Comparison of ENCODE assay signal across 13 cellular contexts in genomic region chr10:61834519-61834918, GRCh38.
DNase-seq lines count a peak whose midpoint lies in the region; ATAC-seq, FAIRE-seq and TF ChIP-seq lines count a peak whose summit lies in the region.
"Had no signal": no experiment of that assay in that cellular context is flagged by ENCODE, and none has a peak within 500 bp of the region (broad histone marks: within the 10 kb centered on the region; RNA-seq: fewer than 3 reads in every experiment).

No MANE protein-coding gene starts in this region.

- WGBS in esophagus muscularis mucosa: 94% methylated on average over 1 of the region's 1 CpG

- no peak for FAIRE-seq in RCC 7860 (lab: Jason Lieb, UNC)
- FAIRE-seq: HepG2 had no signal

- no peak for TF ChIP-seq POLR2A in esophagus muscularis mucosa (IDR thresholded peaks at IDR 0.05; ENCODE audit: low read depth)

- TF ChIP-seq CTCF in esophagus muscularis mucosa (IDR thresholded peaks at IDR 0.05): no peak

- H3K4me3 ChIP-seq in SJCRH30 (no peak overlapping the region), esophagus muscularis mucosa (no peak overlapping the region), skin epidermis (no peak overlapping the region)

- H3K9me3 ChIP-seq in SJCRH30 (replicated peaks): no peaks in the 10 kb centered on the region
- H3K9me3 ChIP-seq in esophagus muscularis mucosa: no peaks in the 10 kb centered on the region

- intact Hi-C loops in esophagus muscularis mucosa (cut with DNase I): loop anchor here (5.0 kb wide), 1 partner anchor 87 kb away; no protein-coding TSS in a partner anchor

- H3K4me1 ChIP-seq in SJCRH30 (peaks cover 14% of the 10 kb centered on the region), esophagus muscularis mucosa (peaks cover 16 to 51% (median 45%) of the 10 kb centered on the region in 4 donors)

- H3K27ac ChIP-seq in SJCRH30 (peak overlapping the region; percentile 94; the same call in 1 of the 2 replicates), esophagus muscularis mucosa (replicated peaks in 1 of 4) (peak overlapping the region; percentile 75 to 80 (median 78)), skin epidermis (peak overlapping the region in 19 of 21 experiments; percentile 4 to 81 (median 66))

- no peak for TF ChIP-seq EP300 in esophagus muscularis mucosa (IDR thresholded peaks at IDR 0.05)

- ATAC-seq in GM18867 (IDR thresholded peaks at IDR 0.05; ENCODE audit: unreplicated experiment) (peak; percentile 20), GM21723 (IDR thresholded peaks at IDR 0.05; ENCODE audit: unreplicated experiment) (no peak)
- ATAC-seq: natural killer cell treated with Interleukin-12 subunit alpha and Interleukin-12 subunit beta and Interleukin-15 and Interleukin-18, amount 100 ng/mL, for 72 hours; stimulated activated memory B cell treated with anti-CD40 and anti-IgM and Interleukin-4, amounts not matched to agents 10 μg/mL and 1 μg/mL and 100 μg/mL, for 72 hours had no signal

- DNase-seq in SJCRH30 (no peak), esophagus muscularis mucosa (ENCODE audit: extremely low spot score) (no peak), RCC 7860 (ENCODE audit: low spot score) (no peak), GF-D8 (lab: John Stamatoyannopoulos, UW) (no peak)
- DNase-seq in stimulated activated CD4-positive, alpha-beta T cell treated with anti-CD3 and anti-CD28 coated beads, Interleukin-12 subunit alpha, Interleukin-12 subunit beta, amount 100 ng/mL, for 4 hours: no peak
- DNase-seq: activated CD4-positive, alpha-beta T cell treated with anti-CD3 and anti-CD28 coated beads, Interleukin-2, amount 50 U/mL, for 4 hours; NCI-H526 treated with DMSO at 0.1 percent for 48 hours had no signal

- H3K36me3 ChIP-seq in SJCRH30 (no peaks in the 10 kb centered on the region), esophagus muscularis mucosa (no peaks in the 10 kb centered on the region)

- no peaks in the 10 kb centered on the region for H3K27me3 ChIP-seq in SJCRH30
- no peaks in the 10 kb centered on the region for H3K27me3 ChIP-seq in esophagus muscularis mucosa
